20 cellular contexts compared by ENCODE assay signal in genomic region chr13:28474491-28475134, GRCh38. TPM values are rescaled to one million over a fixed set of nuclear protein-coding genes. Genes with fewer than 3 reads are reported as not detected.
DNase-seq lines count a peak whose midpoint lies in the region; ATAC-seq and TF ChIP-seq lines count a peak whose summit lies in the region.
"Had no signal": no experiment of that assay in that cellular context is flagged by ENCODE, and none has a peak within 500 bp of the region (broad histone marks: within the 10 kb centered on the region; RNA-seq: fewer than 3 reads in every experiment).

No MANE protein-coding gene starts in this region.

- no peak overlapping the region for H2BK12ac ChIP-seq in H9 (ENCODE audit: insufficient read length, low read depth, low read length)
- no peak overlapping the region for H2BK12ac ChIP-seq in mesenchymal stem cell (ENCODE audit: low read length in 2 of 2)

- H3K4me3 ChIP-seq in BLaER1 treated with 17β-estradiol and CSF1 and Interleukin-3, amounts not matched to agents 10 nM and 100 nM = no peak overlapping the region
- H3K4me3 ChIP-seq in mesenchymal stem cell (ENCODE audit: insufficient read depth in 1 of 2, low read depth in 1 of 2, low read length in 2 of 2) = no peak overlapping the region
- H3K4me3 ChIP-seq: BLaER1, GM12878, SJCRH30 had no signal

- no peak for ATAC-seq in HG03520 (IDR thresholded peaks at IDR 0.05; ENCODE audit: unreplicated experiment)
- ATAC-seq: CD8-positive, alpha-beta T cell; GM12878 had no signal

- H3K4me2 ChIP-seq in BLaER1 treated with 17β-estradiol and CSF1 and Interleukin-3, amounts not matched to agents 10 nM and 100 nM = peak overlapping the region in 7 of 11 experiments; percentile 1 to 54 (median 21); a peak in 9 of 22 replicates
- no peak overlapping the region for H3K4me2 ChIP-seq in H9 (ENCODE audit: insufficient read depth, insufficient read length, low read length)
- H3K4me2 ChIP-seq in mesenchymal stem cell (ENCODE audit: low read length, poor library complexity, severe bottlenecking) = no peak overlapping the region
- H3K4me2 ChIP-seq: BLaER1 had no signal

- peaks cover 29 to 44% (median 37%) of the 10 kb centered on the region in 3 experiments for H3K36me3 Mint-ChIP-seq in H9 (ENCODE audit: insufficient read depth in 1 of 3, low read depth in 3 of 3)
- H3K36me3 Mint-ChIP-seq in endothelial cell (ENCODE audit: low read depth, unreplicated experiment) = peaks cover 47% of the 10 kb centered on the region
- H3K36me3 Mint-ChIP-seq: CD8-positive, alpha-beta T cell had no signal

- TF ChIP-seq CTCF in H9 (conservative IDR thresholded peaks at IDR 0.05) (no peak), endothelial cell (IDR thresholded peaks at IDR 0.05; ENCODE audit: unreplicated experiment) (no peak)

- no peak overlapping the region for H4K5ac ChIP-seq in H9 (ENCODE audit: insufficient read length, low read depth, low read length)

- H3K27me3 ChIP-seq in BLaER1 treated with 17β-estradiol and CSF1 and Interleukin-3, amounts not matched to agents 10 nM and 100 nM = no peaks in the 10 kb centered on the region
- H3K27me3 ChIP-seq in H9 (ENCODE audit: insufficient read depth, low read length) = no peaks in the 10 kb centered on the region
- H3K27me3 ChIP-seq in mesenchymal stem cell (ENCODE audit: control insufficient read depth in 1 of 2, insufficient read depth in 1 of 2, low read length in 2 of 2) = peaks cover 0 to 10% of the 10 kb centered on the region in 2 experiments
- H3K27me3 ChIP-seq: BLaER1, SJCRH30 had no signal

- peaks cover 0 to 75% (median 7%) of the 10 kb centered on the region in 11 experiments; a peak in 8 of 22 replicates for H4K20me1 ChIP-seq in BLaER1 treated with 17β-estradiol and CSF1 and Interleukin-3, amounts not matched to agents 10 nM and 100 nM
- no peaks in the 10 kb centered on the region for H4K20me1 ChIP-seq in H9 (ENCODE audit: control insufficient read depth, insufficient read depth, insufficient read length)

- H3K9ac ChIP-seq in BLaER1 treated with 17β-estradiol and CSF1 and Interleukin-3, amounts not matched to agents 10 nM and 100 nM = no peak overlapping the region
- H3K9ac ChIP-seq in H9 (ENCODE audit: extremely low read depth, insufficient read length, low read length) = no peak overlapping the region
- H3K9ac ChIP-seq in mesenchymal stem cell (ENCODE audit: low read length) = no peak overlapping the region
- H3K9ac ChIP-seq: BLaER1 had no signal

- DNase-seq in H9 (no peak), endothelial cell (ENCODE audit: low spot score) (no peak), mesenchymal stem cell (peak; percentile 43), HuH-7.5 (ENCODE audit: low spot score) (no peak), SKM-1 (lab: John Stamatoyannopoulos, UW; ENCODE audit: unreplicated experiment) (no peak)
- DNase-seq: CD8-positive, alpha-beta T cell; DND-41; H7; Karpas-422; NCI-H1417; NCI-H1694 treated with DMSO at 0.1 percent for 48 hours; NCI-H2081 treated with DMSO at 0.1 percent for 48 hours; NCI-H2171 treated with DMSO at 0.1 percent for 48 hours; NCI-H446; SJCRH30 had no signal

- peaks cover 26% of the 10 kb centered on the region for H3K79me2 ChIP-seq in H9 (ENCODE audit: insufficient read depth, low read length)

- H3K9me3 Mint-ChIP-seq in H9 (peaks cover 2 to 8% of the 10 kb centered on the region in 2 experiments; a peak in 4 of 5 replicates), endothelial cell (ENCODE audit: unreplicated experiment) (no peaks in the 10 kb centered on the region)
- H3K9me3 Mint-ChIP-seq: CD8-positive, alpha-beta T cell had no signal

- H4K8ac ChIP-seq in H9 (replicated peaks; ENCODE audit: insufficient read length, low read depth, low read length) (no peak overlapping the region), mesenchymal stem cell (ENCODE audit: low read length) (no peak overlapping the region)

- H3K27ac Mint-ChIP-seq in H9 (peak overlapping the region in 2 of 3 experiments; percentile 9 to 31; a peak in 2 of 7 replicates), endothelial cell (ENCODE audit: unreplicated experiment) (peak overlapping the region; percentile 81)
- H3K27ac Mint-ChIP-seq: CD8-positive, alpha-beta T cell had no signal

- H2BK20ac ChIP-seq in H9 (ENCODE audit: low read depth, low read length, poor library complexity, severe bottlenecking) = no peak overlapping the region

- H3K27me3 Mint-ChIP-seq in H9 (ENCODE audit: low read depth) (no peaks in the 10 kb centered on the region; the same call in 1 of the 2 replicates), endothelial cell (ENCODE audit: unreplicated experiment) (peaks cover 5% of the 10 kb centered on the region)

- H3K56ac ChIP-seq in H9 (ENCODE audit: insufficient read length, low read depth, low read length) = no peak overlapping the region

- no CpG with 5 or more reads among the region's 1 CpG for WGBS in H9 (ENCODE audit: extremely low coverage, insufficient read length, low lambda C conversion rate)
- WGBS in mesenchymal stem cell = 85% methylated on average over 1 of the region's 1 CpG

- peaks cover 0 to 57% (median 19%) of the 10 kb centered on the region in 11 experiments; a peak in 16 of 22 replicates for H3K36me3 ChIP-seq in BLaER1 treated with 17β-estradiol and CSF1 and Interleukin-3, amounts not matched to agents 10 nM and 100 nM
- no peaks in the 10 kb centered on the region for H3K36me3 ChIP-seq in mesenchymal stem cell (ENCODE audit: control insufficient read depth in 1 of 2, insufficient read depth in 2 of 2, low read depth in 1 of 2, low read length in 2 of 2)
- H3K36me3 ChIP-seq: SJCRH30 had no signal

- H3K27ac ChIP-seq in BLaER1 treated with 17β-estradiol and CSF1 and Interleukin-3, amounts not matched to agents 10 nM and 100 nM = peak overlapping the region in 6 of 11 experiments; percentile 8 to 73 (median 45); a peak in 7 of 22 replicates
- no peak overlapping the region for H3K27ac ChIP-seq in H9 (ENCODE audit: insufficient read length, low read depth, low read length)
- no peak overlapping the region for H3K27ac ChIP-seq in mesenchymal stem cell (ENCODE audit: low read length, poor library complexity, severe bottlenecking)
- H3K27ac ChIP-seq: BLaER1, RWPE1, SJCRH30 had no signal

- H3K23me2 ChIP-seq in H9 (ENCODE audit: insufficient read length, low read depth, low read length, poor library complexity, severe bottlenecking) = no peaks in the 10 kb centered on the region

- H3K18ac ChIP-seq in H9 (ENCODE audit: insufficient read length, low read depth, low read length) (no peak overlapping the region), mesenchymal stem cell (ENCODE audit: low read depth in 1 of 2, low read length in 2 of 2) (no peak overlapping the region)

- H3K4me3 Mint-ChIP-seq in H9 = no peak overlapping the region
- H3K4me3 Mint-ChIP-seq in endothelial cell (ENCODE audit: unreplicated experiment) = peak overlapping the region; percentile 77
- H3K4me3 Mint-ChIP-seq: CD8-positive, alpha-beta T cell had no signal

- no peak overlapping the region for H3K14ac ChIP-seq in H9 (ENCODE audit: insufficient read depth, low read length)
- no peak overlapping the region for H3K14ac ChIP-seq in mesenchymal stem cell (ENCODE audit: low read length in 2 of 2)

- no peak overlapping the region for H2AK5ac ChIP-seq in H9 (ENCODE audit: insufficient read length, low read length)
- no peak overlapping the region for H2AK5ac ChIP-seq in mesenchymal stem cell (ENCODE audit: low read length, severe bottlenecking)

- peaks cover 16 to 78% (median 54%) of the 10 kb centered on the region in 10 experiments for H3K4me1 ChIP-seq in BLaER1 treated with 17β-estradiol and CSF1 and Interleukin-3, amounts not matched to agents 10 nM and 100 nM
- peaks cover 3% of the 10 kb centered on the region; the same call in 1 of the 2 replicates for H3K4me1 ChIP-seq in H9 (ENCODE audit: insufficient read depth, low read length)
- H3K4me1 ChIP-seq in mesenchymal stem cell (ENCODE audit: control insufficient read depth, insufficient read depth, low read depth, low read length) = no peaks in the 10 kb centered on the region

- H2BK120ac ChIP-seq in H9 (ENCODE audit: low read depth, low read length, poor library complexity, severe bottlenecking) (no peak overlapping the region), mesenchymal stem cell (ENCODE audit: low read depth, low read length) (no peak overlapping the region)

- H3K79me1 ChIP-seq in H9 (ENCODE audit: insufficient read depth, low read depth, low read length, poor library complexity, severe bottlenecking) (peaks cover 12% of the 10 kb centered on the region), mesenchymal stem cell (replicated peaks; ENCODE audit: low read length, poor library complexity, severe bottlenecking) (no peaks in the 10 kb centered on the region)

- peaks cover 0 to 20% (median 9%) of the 10 kb centered on the region in 11 experiments; a peak in 15 of 22 replicates for H3K9me3 ChIP-seq in BLaER1 treated with 17β-estradiol and CSF1 and Interleukin-3, amounts not matched to agents 10 nM and 100 nM (replicated peaks in 1 of 11)
- no peaks in the 10 kb centered on the region for H3K9me3 ChIP-seq in H9 (ENCODE audit: control insufficient read depth, low read depth, low read length)
- H3K9me3 ChIP-seq in mesenchymal stem cell (ENCODE audit: control insufficient read depth, low read length) = no peaks in the 10 kb centered on the region
- H3K9me3 ChIP-seq: SJCRH30 had no signal

- H3K4me1 Mint-ChIP-seq in H9 = peaks cover 46 to 51% of the 10 kb centered on the region in 2 experiments
- peaks cover 66% of the 10 kb centered on the region for H3K4me1 Mint-ChIP-seq in endothelial cell (ENCODE audit: unreplicated experiment)

- H3K4ac ChIP-seq in H9 (ENCODE audit: low read depth, low read length) = no peak overlapping the region
- H3K4ac ChIP-seq in mesenchymal stem cell (ENCODE audit: low read depth in 1 of 2, low read length in 2 of 2) = no peak overlapping the region

- H4K91ac ChIP-seq in H9 (ENCODE audit: insufficient read length, low read depth, low read length) = no peak overlapping the region
- no peak overlapping the region for H4K91ac ChIP-seq in mesenchymal stem cell (ENCODE audit: low read length)

- H3K23ac ChIP-seq in H9 (ENCODE audit: insufficient read length, low read depth, low read length) = no peak overlapping the region
- H3K23ac ChIP-seq in mesenchymal stem cell (ENCODE audit: low read length in 2 of 2) = no peak overlapping the region

- H3T11ph ChIP-seq in H9 (ENCODE audit: low read length) = no peak overlapping the region

- H2BK5ac ChIP-seq in H9 (ENCODE audit: insufficient read length, low read length) (no peak overlapping the region), mesenchymal stem cell (ENCODE audit: low read depth, low read length, poor library complexity, severe bottlenecking) (no peak overlapping the region)

- H2AFZ ChIP-seq in H9 (ENCODE audit: low read length) (no peak overlapping the region), mesenchymal stem cell (ENCODE audit: low read depth, low read length) (no peak overlapping the region)

- no peak overlapping the region for H2BK15ac ChIP-seq in H9 (ENCODE audit: low read depth, low read length)
- H2BK15ac ChIP-seq in mesenchymal stem cell (ENCODE audit: low read depth, poor library complexity, severe bottlenecking) = no peak overlapping the region

RNA-seq across cellular contexts. Expression of gene FLT1, which starts 20.3 kb away (rescaled TPM):
- total RNA-seq in H9 (2021) = 83.4 and 84.1 TPM in 2 replicates
- 759 TPM for total RNA-seq in endothelial cell (ENCODE audit: unreplicated experiment)
- polyA plus RNA-seq in mesenchymal stem cell (2013, experiment 1 of 2) = 42.4 TPM
- polyA plus RNA-seq in mesenchymal stem cell (2013, experiment 2 of 2) = 41.8 TPM

Comparison
In these comparisons a context has a peak if more than half of its experiments do, and no peak if none do; other contexts are left out.
1. H3K27ac ChIP-seq: peak in BLaER1 treated with 17β-estradiol and CSF1 and Interleukin-3, amounts not matched to agents 10 nM and 100 nM (6 of 11); none in H9 (single experiment) and mesenchymal stem cell (single experiment).
2. H3K4me2 ChIP-seq: peak in BLaER1 treated with 17β-estradiol and CSF1 and Interleukin-3, amounts not matched to agents 10 nM and 100 nM (7 of 11); none in H9 (single experiment) and mesenchymal stem cell (single experiment).